In the genomic region with DNA sequence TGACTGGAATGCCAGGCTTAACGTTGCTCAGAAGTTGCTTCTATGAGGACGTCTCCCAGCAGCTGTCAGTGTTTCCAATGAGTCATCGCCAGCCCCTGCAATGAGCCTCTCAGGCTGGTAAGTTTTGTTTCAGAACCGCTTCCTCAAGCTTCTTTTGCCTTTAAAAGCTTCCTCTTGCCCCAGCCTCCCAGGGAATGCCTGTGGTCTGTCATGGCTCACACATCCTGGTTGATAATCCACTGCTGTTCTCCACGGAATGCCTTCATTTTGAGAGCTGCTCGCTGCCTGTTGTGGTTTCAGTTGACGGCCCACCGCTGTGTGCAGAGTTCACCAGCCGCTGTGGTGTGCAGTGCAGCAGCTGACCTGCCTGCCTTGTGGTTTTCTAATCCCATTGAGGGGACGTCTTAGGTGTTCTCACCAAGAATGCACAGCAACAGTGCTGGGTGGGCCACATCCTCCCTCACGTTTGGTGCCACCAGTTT, we compare ENCODE assay signal across 9 cellular contexts.
DNase-seq lines count a peak whose midpoint lies in the region; ATAC-seq, FAIRE-seq and TF ChIP-seq lines count a peak whose summit lies in the region.
"Had no signal": no experiment of that assay in that cellular context is flagged by ENCODE, and none has a peak within 500 bp of the region (broad histone marks: within the 10 kb centered on the region; RNA-seq: fewer than 3 reads in every experiment).

No MANE protein-coding gene starts in this region.

- ATAC-seq in natural killer cell = peak; percentile 84 to 94 (median 86)

- no peaks in the 10 kb centered on the region for H3K36me3 Mint-ChIP-seq in endothelial cell (ENCODE audit: low read depth, unreplicated experiment)
- H3K36me3 Mint-ChIP-seq in natural killer cell = no peaks in the 10 kb centered on the region

- DNase-seq in H54 (ENCODE audit: insufficient read length, low spot score) (peak; percentile 82), M059J (ENCODE audit: low read depth) (peak; percentile 90), endothelial cell (ENCODE audit: low spot score) (peak; percentile 36), natural killer cell (peak; percentile 52), NCI-H748 (lab: John Stamatoyannopoulos, UW; ENCODE audit: unreplicated experiment) (no peak)
- DNase-seq in activated CD4-positive, alpha-beta T cell treated with anti-CD3 and anti-CD28 coated beads, Interleukin-2, amount 50 U/mL, for 1 hour = peak; percentile 56
- peak; percentile 71 for DNase-seq in stimulated activated naive CD4-positive, alpha-beta T cell treated with Interleukin-2 at 50 U/mL for 16 hours (lab: John Stamatoyannopoulos, UW)

- TF ChIP-seq POLR2A in H54 (IDR thresholded peaks at IDR 0.05; ENCODE audit: low read depth, low read length) = no peak

- peaks cover 6% of the 10 kb centered on the region for H3K27me3 Mint-ChIP-seq in endothelial cell (ENCODE audit: unreplicated experiment)
- no peaks in the 10 kb centered on the region for H3K27me3 Mint-ChIP-seq in natural killer cell (ENCODE audit: low read depth in 2 of 2)

- H3K4me1 Mint-ChIP-seq in endothelial cell (ENCODE audit: unreplicated experiment) (peaks cover 32% of the 10 kb centered on the region), natural killer cell (peaks cover 16 to 37% of the 10 kb centered on the region in 2 donors)

- H3K4me3 Mint-ChIP-seq in endothelial cell (ENCODE audit: unreplicated experiment) (no peak overlapping the region), natural killer cell (peak overlapping the region; percentile 79)

- intact Hi-C loops in natural killer cell (cut with micrococcal nuclease) = no loop called here

- peak overlapping the region; percentile 75 for H3K27ac Mint-ChIP-seq in endothelial cell (ENCODE audit: unreplicated experiment)
- peak overlapping the region; percentile 73 to 80 for H3K27ac Mint-ChIP-seq in natural killer cell

- H3K9me3 Mint-ChIP-seq in endothelial cell (ENCODE audit: unreplicated experiment) (no peaks in the 10 kb centered on the region), natural killer cell (no peaks in the 10 kb centered on the region)

- peak overlapping the region; percentile 25; the same call in 1 of the 2 replicates for H3K4me3 ChIP-seq in GM08714 (ENCODE audit: low read length)

- peak; percentile 91 for FAIRE-seq in H54 (lab: Jason Lieb, UNC)
- FAIRE-seq: colon had no signal

- TF ChIP-seq CTCF in endothelial cell (IDR thresholded peaks at IDR 0.05; ENCODE audit: unreplicated experiment) = no peak
- no peak for TF ChIP-seq CTCF in natural killer cell (IDR thresholded peaks at IDR 0.05)
